In the genomic region with DNA sequence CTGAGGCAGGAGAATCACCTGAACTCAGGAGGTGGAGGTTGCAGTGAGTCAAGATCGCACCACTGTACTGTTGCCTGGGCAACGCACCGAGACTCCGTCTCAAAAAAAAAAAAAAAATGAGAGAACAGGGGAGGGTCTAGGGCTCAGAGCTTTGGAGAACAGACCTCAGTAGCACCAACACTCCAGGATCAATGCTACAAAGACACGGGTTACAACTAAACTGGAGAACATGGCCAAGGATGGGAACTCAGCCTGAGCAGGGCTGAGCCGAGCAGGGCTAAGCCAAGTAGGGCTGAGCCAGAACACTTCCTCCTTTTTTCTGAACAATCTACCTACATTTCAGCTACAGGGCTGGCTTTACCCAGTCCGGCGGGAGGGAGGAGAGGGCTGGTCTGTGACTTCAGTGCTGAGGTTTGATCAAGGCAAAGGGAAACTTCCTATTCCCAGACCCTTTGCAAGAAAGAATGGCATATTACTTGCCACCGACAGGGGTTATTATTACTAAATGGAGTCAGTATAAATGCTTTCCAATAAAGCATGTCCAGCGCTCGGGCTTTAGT, we compare ENCODE assay signal across 8 cellular contexts. TPM values are rescaled to one million over a fixed set of nuclear protein-coding genes. Genes with fewer than 3 reads are reported as not detected.
DNase-seq lines count a peak whose midpoint lies in the region; ATAC-seq, FAIRE-seq and TF ChIP-seq lines count a peak whose summit lies in the region.

No MANE protein-coding gene starts in this region.

- POLR2A ChIA-PET in HEK293T (lab: Yijun Ruan, JAX) = no interaction called here

- FAIRE-seq in kidney (lab: Jason Lieb, UNC) = no peak

- peak overlapping the region; percentile 84 to 92 for H3K27ac ChIP-seq in kidney (ENCODE audit: low read depth in 2 of 2, low read length in 2 of 2)
- peak overlapping the region; percentile 98 for H3K27ac ChIP-seq in subcutaneous abdominal adipose tissue (ENCODE audit: low read depth, low read length)

- intact Hi-C loops in kidney (cut with DNase I) = no loop called here

- H3K36me3 ChIP-seq in kidney (ENCODE audit: control insufficient read depth in 1 of 2, insufficient read depth in 2 of 2, low read length in 2 of 2) (no peaks in the 10 kb centered on the region), subcutaneous abdominal adipose tissue (ENCODE audit: control insufficient read depth in 5 of 5, insufficient read depth in 5 of 5, low read length in 5 of 5) (no peaks in the 10 kb centered on the region)

- peaks cover 0 to 3% of the 10 kb centered on the region in 2 donors for H3K4me1 ChIP-seq in kidney (ENCODE audit: control insufficient read depth in 1 of 2, insufficient read depth in 1 of 2, low read depth in 1 of 2, low read length in 2 of 2)
- peaks cover 2 to 51% (median 42%) of the 10 kb centered on the region in 5 donors for H3K4me1 ChIP-seq in subcutaneous abdominal adipose tissue (ENCODE audit: control insufficient read depth in 5 of 5, insufficient read depth in 5 of 5, low read length in 5 of 5)

- no peak for DNase-seq in AG10803 (ENCODE audit: low read depth)
- DNase-seq in SIG-M5 treated with dmso at 0.1 percent for 504 hours (lab: John Stamatoyannopoulos, UW; ENCODE audit: unreplicated experiment) = peak; percentile 96
- peak; percentile 18 for DNase-seq in astrocyte of the spinal cord (ENCODE audit: low read depth, low spot score)
- DNase-seq in kidney = no peak
- DNase-seq in HEK293T (ENCODE audit: extremely low spot score) = no peak

- in situ Hi-C loops in astrocyte of the spinal cord (cut with HindIII; ENCODE audit: low sequenced_read_pairs) = no loop called here

- TF ChIP-seq CTCF in AG10803 (conservative IDR thresholded peaks at IDR 0.05; ENCODE audit: low read length) = no peak
- no peak for TF ChIP-seq CTCF in astrocyte of the spinal cord (IDR thresholded peaks at IDR 0.05; ENCODE audit: low read depth, low read length)
- no peak for TF ChIP-seq CTCF in kidney (IDR thresholded peaks at IDR 0.05; ENCODE audit: borderline replicate concordance, extremely low read depth, insufficient read depth)

- ATAC-seq in GM19043 (IDR thresholded peaks at IDR 0.05; ENCODE audit: low read depth, unreplicated experiment) = peak; percentile 34
- ATAC-seq in HG03139 (IDR thresholded peaks at IDR 0.05; ENCODE audit: unreplicated experiment) = peak; percentile 30

- no peaks in the 10 kb centered on the region for H3K27me3 ChIP-seq in subcutaneous abdominal adipose tissue (ENCODE audit: control insufficient read depth in 5 of 5, insufficient read depth in 4 of 5, low read length in 5 of 5)

- peak overlapping the region in 1 of 2 donors; percentile 81 for H3K9ac ChIP-seq in kidney (ENCODE audit: low read length in 2 of 2)
- H3K9ac ChIP-seq in subcutaneous abdominal adipose tissue (ENCODE audit: low read length in 5 of 5) = peak overlapping the region; percentile 44 to 95 (median 91)

- H3K4me3 ChIP-seq in AG10803 (ENCODE audit: low read length) = peak overlapping the region; percentile 90
- H3K4me3 ChIP-seq in astrocyte of the spinal cord (ENCODE audit: low read depth, low read length) = peak overlapping the region; percentile 66
- peak overlapping the region; percentile 89 to 90 for H3K4me3 ChIP-seq in kidney (ENCODE audit: low read length in 2 of 2)
- H3K4me3 ChIP-seq in subcutaneous abdominal adipose tissue (ENCODE audit: low read depth in 1 of 5, low read length in 5 of 5) = peak overlapping the region; percentile 74 to 99 (median 90)

- CTCF ChIA-PET in HEK293T (lab: Yijun Ruan, JAX) = no interaction called here

- H3K9me3 ChIP-seq in kidney (ENCODE audit: control insufficient read depth in 1 of 2, low read length in 2 of 2) (no peaks in the 10 kb centered on the region), subcutaneous abdominal adipose tissue (ENCODE audit: control insufficient read depth in 5 of 5, low read length in 5 of 5) (no peaks in the 10 kb centered on the region)

TF ChIP-seq in HEK293T, 16 proteins besides CTCF, POLR2A, EP300 and RAD21:
- TF ChIP-seq FOXK2 (IDR thresholded peaks at IDR 0.05) = no peak
- no peak for TF ChIP-seq TARDBP (IDR thresholded peaks at IDR 0.05)
- TF ChIP-seq PKNOX1 (IDR thresholded peaks at IDR 0.05) = no peak
- TF ChIP-seq SP1 (IDR thresholded peaks at IDR 0.05) = no peak
- TF ChIP-seq ELF4 (IDR thresholded peaks at IDR 0.05) = no peak
- no peak for TF ChIP-seq FOXM1 (IDR thresholded peaks at IDR 0.05; ENCODE audit: borderline replicate concordance)
TF ChIP-seq in HEK293T: peak in this region for 0.

RNA-seq across cellular contexts. Expression of gene CASP8, which starts 2.9 kb away (rescaled TPM):
- 35.3 TPM for total RNA-seq in kidney
- polyA plus RNA-seq in kidney (ENCODE audit: insufficient read depth, low read depth, low replicate concordance) = 8.0 TPM

Comparison
In these comparisons a context has a peak if more than half of its experiments do, and no peak if none do; other contexts are left out.
1. DNase-seq: peak in SIG-M5 treated with dmso at 0.1 percent for 504 hours (single experiment) and astrocyte of the spinal cord (single experiment); none in AG10803 (single experiment), kidney (single experiment) and HEK293T (single experiment).
2. Peak in every context shown above with its lines, with median percentiles within 50 percentile points of each other: H3K4me3 ChIP-seq.